Comparison of ENCODE assay signal across 15 cellular contexts in genomic region chr12:127964717-127965116, GRCh38.
DNase-seq lines count a peak whose midpoint lies in the region; ATAC-seq and TF ChIP-seq lines count a peak whose summit lies in the region.
"Had no signal": no experiment of that assay in that cellular context is flagged by ENCODE, and none has a peak within 500 bp of the region (broad histone marks: within the 10 kb centered on the region; RNA-seq: fewer than 3 reads in every experiment).

No MANE protein-coding gene starts in this region.

- no peaks in the 10 kb centered on the region for H3K79me2 ChIP-seq in osteoblast (ENCODE audit: insufficient read depth, low read length)

- H3K27me3 ChIP-seq in osteoblast (ENCODE audit: insufficient read depth, low read length), result no peaks in the 10 kb centered on the region
- H3K27me3 ChIP-seq: tibial artery had no signal

- no peak overlapping the region for H2AFZ ChIP-seq in osteoblast (ENCODE audit: low read length)

- H4K20me1 ChIP-seq in osteoblast (ENCODE audit: insufficient read depth, low read length), result no peaks in the 10 kb centered on the region

- H3K27ac ChIP-seq in osteoblast (ENCODE audit: low read depth, low read length), result no peak overlapping the region
- H3K27ac ChIP-seq: tibial artery had no signal

- H3K4me3 ChIP-seq in osteoblast (ENCODE audit: insufficient read depth, low read length), result no peak overlapping the region
- H3K4me3 ChIP-seq: tibial artery had no signal

- peak; percentile 25 for TF ChIP-seq CTCF in osteoblast (IDR thresholded peaks at IDR 0.05; ENCODE audit: extremely low read depth, low read depth, low read length)

- no peaks in the 10 kb centered on the region for H3K36me3 ChIP-seq in osteoblast (ENCODE audit: insufficient read depth, low read length)
- H3K36me3 ChIP-seq: tibial artery had no signal

- H3K4me1 ChIP-seq in osteoblast (ENCODE audit: insufficient read depth, low read length), result no peaks in the 10 kb centered on the region

- no peak overlapping the region for H3K4me2 ChIP-seq in osteoblast (ENCODE audit: insufficient read depth, low read length)

- ATAC-seq in GM18907 (IDR thresholded peaks at IDR 0.05; ENCODE audit: unreplicated experiment), result no peak
- ATAC-seq: left lobe of liver had no signal

- DNase-seq in DMS53 (lab: John Stamatoyannopoulos, UW) (peak; percentile 21), DMS53 treated with DMSO at 0.1 percent for 48 hours (lab: John Stamatoyannopoulos, UW; ENCODE audit: unreplicated experiment) (no peak), MV-4-11 (lab: John Stamatoyannopoulos, UW) (peak; percentile 27), astrocyte of the hippocampus (ENCODE audit: low read depth, low spot score) (peak; percentile 25), osteoblast (ENCODE audit: insufficient read length, low spot score, missing footprints) (no peak), mesenteric fat pad (ENCODE audit: low spot score) (no peak)
- no peak for DNase-seq in effector CD4-positive, alpha-beta T cell
- DNase-seq: activated gamma-delta T cell, cortex of kidney, foreskin melanocyte, small intestine, T-helper 2 cell, tibial artery had no signal

- H3K9me3 ChIP-seq in osteoblast (ENCODE audit: low read depth, low read length), result no peaks in the 10 kb centered on the region

Comparison
In these comparisons a context has a peak if more than half of its experiments do, and no peak if none do; other contexts are left out.
1. DNase-seq: peak in DMS53 (single experiment), MV-4-11 (single experiment) and astrocyte of the hippocampus (single experiment); none in DMS53 treated with DMSO at 0.1 percent for 48 hours (single experiment), osteoblast (single experiment), mesenteric fat pad (single experiment) and effector CD4-positive, alpha-beta T cell (single experiment).